24 cellular contexts compared by ENCODE assay signal in genomic region chr21:34595457-34595856, GRCh38. TPM values are rescaled to one million over a fixed set of nuclear protein-coding genes. Genes with fewer than 3 reads are reported as not detected.
A peak's percentile ranks its signal among the peaks of the same experiment; 100 is the strongest.
DNase-seq lines count a peak whose midpoint lies in the region; ATAC-seq and TF ChIP-seq lines count a peak whose summit lies in the region.
"Had no signal": no experiment of that assay in that cellular context is flagged by ENCODE, and none has a peak within 500 bp of the region (broad histone marks: within the 10 kb centered on the region; RNA-seq: fewer than 3 reads in every experiment).

No MANE protein-coding gene starts in this region.

- no peaks in the 10 kb centered on the region for H3K27me3 Mint-ChIP-seq in activated CD4-positive, alpha-beta T cell treated with anti-CD3 and anti-CD28 coated beads for 36 hours
- H3K27me3 Mint-ChIP-seq: activated naive CD4-positive, alpha-beta T cell treated with anti-CD3 and anti-CD28 coated beads, Interleukin-2, amount 50 U/mL, for 24 hours; central memory CD8-positive, alpha-beta T cell; type B pancreatic cell had no signal

- H4K8ac ChIP-seq in mesenchymal stem cell (ENCODE audit: low read length), result no peak overlapping the region

- no peak overlapping the region for H2AK5ac ChIP-seq in mesenchymal stem cell (ENCODE audit: low read length, severe bottlenecking)

- H4K91ac ChIP-seq in mesenchymal stem cell (ENCODE audit: low read length), result peak overlapping the region; percentile 58

- H3K9me3 ChIP-seq in mesenchymal stem cell (ENCODE audit: control insufficient read depth, low read length) (no peaks in the 10 kb centered on the region), upper lobe of left lung (no peaks in the 10 kb centered on the region)
- H3K9me3 ChIP-seq: heart right ventricle, left ventricle myocardium inferior had no signal

- TF ChIP-seq CTCF in upper lobe of left lung (IDR thresholded peaks at IDR 0.05), result no peak

- peak overlapping the region; percentile 3 to 58 for H2BK12ac ChIP-seq in mesenchymal stem cell (ENCODE audit: low read length in 2 of 2)

- H2BK15ac ChIP-seq in mesenchymal stem cell (ENCODE audit: low read depth, poor library complexity, severe bottlenecking), result peak overlapping the region; percentile 39

- H3K9me3 Mint-ChIP-seq in activated CD4-positive, alpha-beta T cell treated with anti-CD3 and anti-CD28 coated beads for 36 hours (ENCODE audit: low read depth), result no peaks in the 10 kb centered on the region
- H3K9me3 Mint-ChIP-seq: activated CD4-positive, alpha-beta T cell treated with anti-CD3 and anti-CD28 coated beads, Interleukin-2, amount 10 ng/mL, durations not matched to agents 24 days and 14 days; activated naive CD4-positive, alpha-beta T cell treated with anti-CD3 and anti-CD28 coated beads, Interleukin-2, amount 50 U/mL, for 24 hours; CD8-positive, alpha-beta T cell; central memory CD8-positive, alpha-beta T cell; HFFc6; nephron; type B pancreatic cell had no signal

- no peak overlapping the region for H3K4me2 ChIP-seq in mesenchymal stem cell (ENCODE audit: low read length, poor library complexity, severe bottlenecking)

- H3K18ac ChIP-seq in mesenchymal stem cell (ENCODE audit: low read depth in 1 of 2, low read length in 2 of 2), result peak overlapping the region; percentile 6 to 11

- H3K4me3 Mint-ChIP-seq in activated CD4-positive, alpha-beta T cell treated with anti-CD3 and anti-CD28 coated beads for 36 hours, result no peak overlapping the region
- H3K4me3 Mint-ChIP-seq: activated CD4-positive, alpha-beta T cell treated with anti-CD3 and anti-CD28 coated beads, Interleukin-2, amount 10 ng/mL, durations not matched to agents 24 days and 14 days; activated naive CD4-positive, alpha-beta T cell treated with anti-CD3 and anti-CD28 coated beads, Interleukin-2, amount 50 U/mL, for 24 hours; CD8-positive, alpha-beta T cell; central memory CD8-positive, alpha-beta T cell; HFFc6; nephron; type B pancreatic cell had no signal

- H3K27ac Mint-ChIP-seq in activated CD4-positive, alpha-beta T cell treated with anti-CD3 and anti-CD28 coated beads for 36 hours, result no peak overlapping the region
- H3K27ac Mint-ChIP-seq: activated CD4-positive, alpha-beta T cell treated with anti-CD3 and anti-CD28 coated beads, Interleukin-2, amount 10 ng/mL, durations not matched to agents 24 days and 14 days; activated naive CD4-positive, alpha-beta T cell treated with anti-CD3 and anti-CD28 coated beads, Interleukin-2, amount 50 U/mL, for 24 hours; CD8-positive, alpha-beta T cell; HFFc6; nephron; type B pancreatic cell had no signal

- peaks cover under 1% of the 10 kb centered on the region for H3K4me1 Mint-ChIP-seq in activated CD4-positive, alpha-beta T cell treated with anti-CD3 and anti-CD28 coated beads for 36 hours
- H3K4me1 Mint-ChIP-seq: activated CD4-positive, alpha-beta T cell treated with anti-CD3 and anti-CD28 coated beads, Interleukin-2, amount 10 ng/mL, durations not matched to agents 24 days and 14 days had no signal

- ATAC-seq in upper lobe of left lung (ENCODE audit: low FRiP score in 2 of 2) (peak in 1 of 2 donors; percentile 5), HG03378 (IDR thresholded peaks at IDR 0.05; ENCODE audit: unreplicated experiment) (no peak), GM18511 (IDR thresholded peaks at IDR 0.05; ENCODE audit: unreplicated experiment) (no peak)
- ATAC-seq in activated CD4-positive, alpha-beta T cell treated with anti-CD3 and anti-CD28 coated beads for 36 hours, result no peak
- ATAC-seq: CD8-positive, alpha-beta T cell had no signal

- H3K36me3 ChIP-seq in mesenchymal stem cell (ENCODE audit: control insufficient read depth in 1 of 2, insufficient read depth in 2 of 2, low read depth in 1 of 2, low read length in 2 of 2) (no peaks in the 10 kb centered on the region), upper lobe of left lung (no peaks in the 10 kb centered on the region)
- H3K36me3 ChIP-seq: heart right ventricle, left ventricle myocardium inferior had no signal

- DNase-seq in NCI-H510A treated with DMSO at 0.1 percent for 48 hours (lab: John Stamatoyannopoulos, UW) (peak; percentile 35), NCI-H510A (lab: John Stamatoyannopoulos, UW) (no peak), cerebellum (ENCODE audit: low spot score) (peak; percentile 76), mesenchymal stem cell (peak; percentile 25), upper lobe of left lung (peak in 1 of 2 donors; percentile 42)
- no peak for DNase-seq in activated CD4-positive, alpha-beta T cell treated with anti-CD3 and anti-CD28 coated beads for 36 hours
- DNase-seq: activated CD4-positive, alpha-beta T cell treated with anti-CD3 and anti-CD28 coated beads, Interleukin-2, amount 10 ng/mL, durations not matched to agents 24 days and 14 days; AML-193; anterior cingulate cortex; CD8-positive, alpha-beta T cell; GDM1; heart right ventricle; HFFc6; left ventricle myocardium inferior; NCI-H526; T-helper 2 cell had no signal

- no peaks in the 10 kb centered on the region for H3K36me3 Mint-ChIP-seq in activated CD4-positive, alpha-beta T cell treated with anti-CD3 and anti-CD28 coated beads for 36 hours (ENCODE audit: low read depth)
- H3K36me3 Mint-ChIP-seq: activated naive CD4-positive, alpha-beta T cell treated with anti-CD3 and anti-CD28 coated beads, Interleukin-2, amount 50 U/mL, for 24 hours; CD8-positive, alpha-beta T cell had no signal

- H3K27ac ChIP-seq in mesenchymal stem cell (ENCODE audit: low read length, poor library complexity, severe bottlenecking) (no peak overlapping the region), upper lobe of left lung (peak overlapping the region in 3 of 4 donors; percentile 7 to 64 (median 34))
- H3K27ac ChIP-seq: left ventricle myocardium inferior, RWPE1, SK-N-MC had no signal

- no peak overlapping the region for H3K9ac ChIP-seq in mesenchymal stem cell (ENCODE audit: low read length)

- no peak overlapping the region for H3K14ac ChIP-seq in mesenchymal stem cell (ENCODE audit: low read length in 2 of 2)

- TF ChIP-seq POLR2A in upper lobe of left lung (IDR thresholded peaks at IDR 0.05), result no peak

- intact Hi-C loops in activated CD4-positive, alpha-beta T cell treated with anti-CD3 and anti-CD28 coated beads for 36 hours (cut with DNase I, micrococcal nuclease), result no loop called here

- TF ChIP-seq EP300 in upper lobe of left lung (IDR thresholded peaks at IDR 0.05), result no peak

- no peak overlapping the region for H3K23ac ChIP-seq in mesenchymal stem cell (ENCODE audit: low read length in 2 of 2)

- H3K79me1 ChIP-seq in mesenchymal stem cell (replicated peaks; ENCODE audit: low read length, poor library complexity, severe bottlenecking), result peaks cover 30% of the 10 kb centered on the region

- 86% methylated on average over 7 of the region's 8 CpGs for WGBS in mesenchymal stem cell
- 94% methylated on average over 8 of the region's 8 CpGs; no CpG with 5 or more reads in 1 of the 2 donors for WGBS in upper lobe of left lung, 2 donors

- POLR2A ChIA-PET in activated CD4-positive, alpha-beta T cell treated with anti-CD3 and anti-CD28 coated beads for 36 hours (lab: Charles Lee), result no interaction called here

- H3K4me3 ChIP-seq in mesenchymal stem cell (ENCODE audit: insufficient read depth in 1 of 2, low read depth in 1 of 2, low read length in 2 of 2), result no peak overlapping the region
- H3K4me3 ChIP-seq in upper lobe of left lung, result no peak overlapping the region
- H3K4me3 ChIP-seq: heart right ventricle, left ventricle myocardium inferior, SK-N-MC had no signal

- CTCF ChIA-PET in activated CD4-positive, alpha-beta T cell treated with anti-CD3 and anti-CD28 coated beads for 36 hours (lab: Charles Lee), result interaction anchor here (0.6 to 2.0 kb wide), 5 partner anchors 14 to 85 kb away, joined by 3 to 4 read pairs (median 3); no protein-coding TSS in a partner anchor

- no peak overlapping the region for H2BK5ac ChIP-seq in mesenchymal stem cell (ENCODE audit: low read depth, low read length, poor library complexity, severe bottlenecking)

- peaks cover 0 to 3% of the 10 kb centered on the region in 2 experiments for H3K27me3 ChIP-seq in mesenchymal stem cell (ENCODE audit: control insufficient read depth in 1 of 2, insufficient read depth in 1 of 2, low read length in 2 of 2)
- H3K27me3 ChIP-seq in upper lobe of left lung, result no peaks in the 10 kb centered on the region
- H3K27me3 ChIP-seq: heart right ventricle had no signal

- no peak overlapping the region for H2AFZ ChIP-seq in mesenchymal stem cell (ENCODE audit: low read depth, low read length)

- H3K4ac ChIP-seq in mesenchymal stem cell (ENCODE audit: low read depth in 1 of 2, low read length in 2 of 2), result peak overlapping the region in 1 of 2 experiments; percentile 9

- H2BK120ac ChIP-seq in mesenchymal stem cell (ENCODE audit: low read depth, low read length), result no peak overlapping the region

- H3K4me1 ChIP-seq in mesenchymal stem cell (ENCODE audit: control insufficient read depth, insufficient read depth, low read depth, low read length), result no peaks in the 10 kb centered on the region
- H3K4me1 ChIP-seq in upper lobe of left lung, result peaks cover 32 to 53% (median 52%) of the 10 kb centered on the region in 4 donors

RNA-seq across cellular contexts. Expression of gene RCAN1, which starts 19.5 kb away (rescaled TPM):
- total RNA-seq in cerebellum (30.2 TPM), upper lobe of left lung (10 to 100 TPM; 24.7 to 36.2 (median 29.4) TPM)
- 32.5 TPM for polyA plus RNA-seq in mesenchymal stem cell (2013, experiment 1 of 2)
- polyA plus RNA-seq in mesenchymal stem cell (2013, experiment 2 of 2), result 33.5 TPM
- total RNA-seq in activated CD4-positive, alpha-beta T cell treated with anti-CD3 and anti-CD28 coated beads for 36 hours, result 1 to 10 TPM; 9.9 to 10.0 TPM

Comparison
In these comparisons a context has a peak if more than half of its experiments do, and no peak if none do; other contexts are left out.
1. DNase-seq: peak in NCI-H510A treated with DMSO at 0.1 percent for 48 hours (single experiment), cerebellum (single experiment) and mesenchymal stem cell (single experiment); none in NCI-H510A (single experiment) and activated CD4-positive, alpha-beta T cell treated with anti-CD3 and anti-CD28 coated beads for 36 hours (single experiment).